Comparison of ENCODE assay signal across 2 cellular contexts in genomic region chr7:151497306-151497871, GRCh38.
TF ChIP-seq lines count a peak whose summit lies in the region.

No MANE protein-coding gene starts in this region.

TF ChIP-seq in HCT116, 20 proteins besides CTCF, POLR2A, EP300 and RAD21:
- TF ChIP-seq ZNF274 (IDR thresholded peaks at IDR 0.05; ENCODE audit: low read depth, low read length) = no peak
- no peak for TF ChIP-seq POLR2AphosphoS5 (IDR thresholded peaks at IDR 0.05; ENCODE audit: low read depth, low read length)
- TF ChIP-seq ATF3 (IDR thresholded peaks at IDR 0.05) = no peak
- TF ChIP-seq, protein P1, sequence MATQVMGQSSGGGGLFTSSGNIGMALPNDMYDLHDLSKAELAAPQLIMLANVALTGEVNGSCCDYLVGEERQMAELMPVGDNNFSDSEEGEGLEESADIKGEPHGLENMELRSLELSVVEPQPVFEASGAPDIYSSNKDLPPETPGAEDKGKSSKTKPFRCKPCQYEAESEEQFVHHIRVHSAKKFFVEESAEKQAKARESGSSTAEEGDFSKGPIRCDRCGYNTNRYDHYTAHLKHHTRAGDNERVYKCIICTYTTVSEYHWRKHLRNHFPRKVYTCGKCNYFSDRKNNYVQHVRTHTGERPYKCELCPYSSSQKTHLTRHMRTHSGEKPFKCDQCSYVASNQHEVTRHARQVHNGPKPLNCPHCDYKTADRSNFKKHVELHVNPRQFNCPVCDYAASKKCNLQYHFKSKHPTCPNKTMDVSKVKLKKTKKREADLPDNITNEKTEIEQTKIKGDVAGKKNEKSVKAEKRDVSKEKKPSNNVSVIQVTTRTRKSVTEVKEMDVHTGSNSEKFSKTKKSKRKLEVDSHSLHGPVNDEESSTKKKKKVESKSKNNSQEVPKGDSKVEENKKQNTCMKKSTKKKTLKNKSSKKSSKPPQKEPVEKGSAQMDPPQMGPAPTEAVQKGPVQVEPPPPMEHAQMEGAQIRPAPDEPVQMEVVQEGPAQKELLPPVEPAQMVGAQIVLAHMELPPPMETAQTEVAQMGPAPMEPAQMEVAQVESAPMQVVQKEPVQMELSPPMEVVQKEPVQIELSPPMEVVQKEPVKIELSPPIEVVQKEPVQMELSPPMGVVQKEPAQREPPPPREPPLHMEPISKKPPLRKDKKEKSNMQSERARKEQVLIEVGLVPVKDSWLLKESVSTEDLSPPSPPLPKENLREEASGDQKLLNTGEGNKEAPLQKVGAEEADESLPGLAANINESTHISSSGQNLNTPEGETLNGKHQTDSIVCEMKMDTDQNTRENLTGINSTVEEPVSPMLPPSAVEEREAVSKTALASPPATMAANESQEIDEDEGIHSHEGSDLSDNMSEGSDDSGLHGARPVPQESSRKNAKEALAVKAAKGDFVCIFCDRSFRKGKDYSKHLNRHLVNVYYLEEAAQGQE (IDR thresholded peaks at IDR 0.05; ENCODE audit: low read depth) = no peak
TF ChIP-seq in HCT116: peak in this region for 0.

TF ChIP-seq in H1, 55 proteins besides CTCF, POLR2A, EP300 and RAD21:
- no peak for TF ChIP-seq JUND (IDR thresholded peaks at IDR 0.05; ENCODE audit: low read length)
- TF ChIP-seq CBX8 (IDR thresholded peaks at IDR 0.05; ENCODE audit: borderline replicate concordance, low read depth, low read length) = no peak
- TF ChIP-seq NRF1 (IDR thresholded peaks at IDR 0.05; ENCODE audit: low read depth, low read length) = no peak
- no peak for TF ChIP-seq POU5F1 (IDR thresholded peaks at IDR 0.05; ENCODE audit: low read depth, low read length)
- TF ChIP-seq SRF (IDR thresholded peaks at IDR 0.05; ENCODE audit: low read depth, low read length) = no peak
